22 cellular contexts compared by ENCODE assay signal in genomic region chr2:160921401-160921964, GRCh38.
DNase-seq lines count a peak whose midpoint lies in the region; ATAC-seq and TF ChIP-seq lines count a peak whose summit lies in the region.
"Had no signal": no experiment of that assay in that cellular context is flagged by ENCODE, and none has a peak within 500 bp of the region (broad histone marks: within the 10 kb centered on the region; RNA-seq: fewer than 3 reads in every experiment).

No MANE protein-coding gene starts in this region.

- H3K27ac ChIP-seq in left ventricle myocardium inferior (replicated peaks) (peak overlapping the region; percentile 69), vagina (peak overlapping the region; percentile 76)
- no peak overlapping the region for H3K27ac ChIP-seq in CD8-positive, alpha-beta memory T cell (ENCODE audit: low read depth, low read length)
- H3K27ac ChIP-seq: A549 had no signal

- TF ChIP-seq CTCF in left ventricle myocardium inferior (IDR thresholded peaks at IDR 0.05; ENCODE audit: borderline replicate concordance), result no peak
- TF ChIP-seq CTCF in vagina (IDR thresholded peaks at IDR 0.05), result no peak

- no peaks in the 10 kb centered on the region for H3K36me3 Mint-ChIP-seq in CD8-positive, alpha-beta memory T cell
- H3K36me3 Mint-ChIP-seq: activated naive CD8-positive, alpha-beta T cell treated with anti-CD3 and anti-CD28 coated beads, Interleukin-2, amount 10 ng/mL, durations not matched to agents 7 days and 5 days; CD4-positive, alpha-beta memory T cell had no signal

- no peak overlapping the region for H3K27ac Mint-ChIP-seq in CD8-positive, alpha-beta memory T cell
- H3K27ac Mint-ChIP-seq: activated CD8-positive, alpha-beta T cell treated with anti-CD3 and anti-CD28 coated beads for 36 hours; activated naive CD8-positive, alpha-beta T cell treated with anti-CD3 and anti-CD28 coated beads, Interleukin-2, amount 10 ng/mL, durations not matched to agents 7 days and 5 days; CD4-positive, alpha-beta memory T cell; effector memory CD8-positive, alpha-beta T cell; T-helper 1 cell treated with Interleukin-12 subunit alpha and Interleukin-12 subunit beta and Interleukin-4 antibody, amounts not matched to agents 30 μg/mL and 1 μg/mL, for 36 hours had no signal

- H3K27me3 ChIP-seq in left ventricle myocardium inferior (ENCODE audit: low read depth), result no peaks in the 10 kb centered on the region
- no peaks in the 10 kb centered on the region for H3K27me3 ChIP-seq in vagina
- no peaks in the 10 kb centered on the region for H3K27me3 ChIP-seq in CD8-positive, alpha-beta memory T cell (ENCODE audit: insufficient read depth, low read length, poor library complexity, severe bottlenecking)
- H3K27me3 ChIP-seq: tibial nerve had no signal

- no peaks in the 10 kb centered on the region for H3K9me3 Mint-ChIP-seq in CD8-positive, alpha-beta memory T cell
- H3K9me3 Mint-ChIP-seq: activated CD8-positive, alpha-beta T cell treated with anti-CD3 and anti-CD28 coated beads for 36 hours; activated naive CD8-positive, alpha-beta T cell treated with anti-CD3 and anti-CD28 coated beads, Interleukin-2, amount 10 ng/mL, durations not matched to agents 7 days and 5 days; CD4-positive, alpha-beta memory T cell; effector memory CD8-positive, alpha-beta T cell; T-helper 1 cell treated with Interleukin-12 subunit alpha and Interleukin-12 subunit beta and Interleukin-4 antibody, amounts not matched to agents 30 μg/mL and 1 μg/mL, for 36 hours had no signal

- no peaks in the 10 kb centered on the region for H3K4me1 Mint-ChIP-seq in CD8-positive, alpha-beta memory T cell
- H3K4me1 Mint-ChIP-seq: CD4-positive, alpha-beta memory T cell had no signal

- H3K4me3 ChIP-seq in left ventricle myocardium inferior, result no peak overlapping the region
- peak overlapping the region in 1 of 2 donors; percentile 14 for H3K4me3 ChIP-seq in vagina
- H3K4me3 ChIP-seq in CD8-positive, alpha-beta memory T cell (ENCODE audit: low read length), result no peak overlapping the region
- H3K4me3 ChIP-seq: A549, lung, tibial nerve had no signal

- H3K9me3 ChIP-seq in left ventricle myocardium inferior (replicated peaks), result no peaks in the 10 kb centered on the region
- no peaks in the 10 kb centered on the region for H3K9me3 ChIP-seq in vagina
- no peaks in the 10 kb centered on the region for H3K9me3 ChIP-seq in CD8-positive, alpha-beta memory T cell (ENCODE audit: low read length)
- H3K9me3 ChIP-seq: A549, tibial nerve had no signal

- H3K4me1 ChIP-seq in left ventricle myocardium inferior (peaks cover 36% of the 10 kb centered on the region), vagina (peaks cover 7% of the 10 kb centered on the region)
- no peaks in the 10 kb centered on the region for H3K4me1 ChIP-seq in CD8-positive, alpha-beta memory T cell (ENCODE audit: insufficient read depth, low read length)

- POLR2A ChIA-PET in CD8-positive, alpha-beta memory T cell (lab: Charles Lee), result no interaction called here

- CTCF ChIA-PET in CD8-positive, alpha-beta memory T cell (lab: Charles Lee), result no interaction called here

- H3K36me3 ChIP-seq in left ventricle myocardium inferior (no peaks in the 10 kb centered on the region), vagina (no peaks in the 10 kb centered on the region)
- no peaks in the 10 kb centered on the region for H3K36me3 ChIP-seq in CD8-positive, alpha-beta memory T cell (ENCODE audit: insufficient read depth, low read length)
- H3K36me3 ChIP-seq: tibial nerve had no signal

- no peak for ATAC-seq in Right ventricle myocardium superior (ENCODE audit: poor library complexity)
- no peak for ATAC-seq in left cardiac atrium
- ATAC-seq in sciatic nerve, result peak; percentile 40
- no peak for ATAC-seq in GM18498 (IDR thresholded peaks at IDR 0.05; ENCODE audit: unreplicated experiment)
- no peak for ATAC-seq in HG03139 (IDR thresholded peaks at IDR 0.05; ENCODE audit: unreplicated experiment)
- ATAC-seq: A549; activated CD8-positive, alpha-beta T cell treated with anti-CD3 and anti-CD28 coated beads for 36 hours; effector memory CD8-positive, alpha-beta T cell had no signal

- H3K4me3 Mint-ChIP-seq in CD8-positive, alpha-beta memory T cell, result no peak overlapping the region
- H3K4me3 Mint-ChIP-seq: activated CD8-positive, alpha-beta T cell treated with anti-CD3 and anti-CD28 coated beads for 36 hours; activated naive CD8-positive, alpha-beta T cell treated with anti-CD3 and anti-CD28 coated beads, Interleukin-2, amount 10 ng/mL, durations not matched to agents 7 days and 5 days; CD4-positive, alpha-beta memory T cell; effector memory CD8-positive, alpha-beta T cell; T-helper 1 cell treated with Interleukin-12 subunit alpha and Interleukin-12 subunit beta and Interleukin-4 antibody, amounts not matched to agents 30 μg/mL and 1 μg/mL, for 36 hours had no signal

- intact Hi-C loops in Right ventricle myocardium superior (cut with DNase I) (no loop called here), left cardiac atrium (cut with DNase I) (no loop called here), left ventricle myocardium inferior (cut with micrococcal nuclease) (no loop called here), sciatic nerve (cut with DNase I) (no loop called here), vagina (cut with DNase I) (no loop called here)

- no peak for TF ChIP-seq POLR2A in vagina (IDR thresholded peaks at IDR 0.05)

- peak; percentile 44 for DNase-seq in Right ventricle myocardium superior
- DNase-seq in left cardiac atrium, result no peak
- no peak for DNase-seq in left ventricle myocardium inferior
- peak; percentile 58 for DNase-seq in sciatic nerve (ENCODE audit: low spot score)
- no peak for DNase-seq in vagina (ENCODE audit: extremely low spot score in 2 of 2)
- no peak for DNase-seq in CD8-positive, alpha-beta memory T cell
- DNase-seq: activated CD8-positive, alpha-beta T cell treated with anti-CD3 and anti-CD28 coated beads for 36 hours; activated naive CD8-positive, alpha-beta T cell treated with anti-CD3 and anti-CD28 coated beads, Interleukin-2, amount 10 ng/mL, durations not matched to agents 7 days and 5 days; activated T-cell treated with anti-CD3 and anti-CD28 coated beads, Interleukin-2, amount 50 U/mL, for 48 hours; CD4-positive, alpha-beta memory T cell; central memory CD4-positive, alpha-beta T cell; effector memory CD8-positive, alpha-beta T cell; foreskin melanocyte; NCI-H1048; RPMI8226; stimulated activated CD4-positive, alpha-beta T cell treated with anti-CD3 and anti-CD28 coated beads, Interleukin-2, amount 100 ng/mL, for 48 hours had no signal

- peaks cover 2 to 9% of the 10 kb centered on the region in 2 donors for H3K27me3 Mint-ChIP-seq in CD8-positive, alpha-beta memory T cell
- H3K27me3 Mint-ChIP-seq: activated CD8-positive, alpha-beta T cell treated with anti-CD3 and anti-CD28 coated beads for 36 hours; CD4-positive, alpha-beta memory T cell had no signal

Comparison
In these comparisons a context has a peak if more than half of its experiments do, and no peak if none do; other contexts are left out.
1. DNase-seq: peak in Right ventricle myocardium superior (single experiment) and sciatic nerve (single experiment); none in left cardiac atrium (single experiment), left ventricle myocardium inferior (single experiment), vagina (0 of 2) and CD8-positive, alpha-beta memory T cell (0 of 5).